Comparison of ENCODE assay signal across 8 cellular contexts in genomic region chr7:103148131-103148993, GRCh38. TPM values are rescaled to one million over a fixed set of nuclear protein-coding genes. Genes with fewer than 3 reads are reported as not detected.
DNase-seq lines count a peak whose midpoint lies in the region; ATAC-seq and TF ChIP-seq lines count a peak whose summit lies in the region.

No MANE protein-coding gene starts in this region.

- H3K27ac Mint-ChIP-seq in activated naive CD8-positive, alpha-beta T cell treated with anti-CD3 and anti-CD28 coated beads, Interleukin-2, amount 10 ng/mL, durations not matched to agents 7 days and 5 days: peak overlapping the region; percentile 97

- peaks cover 6% of the 10 kb centered on the region for H3K4me1 ChIP-seq in thymus (ENCODE audit: control insufficient read depth, insufficient read depth, low read length)

- H3K4me3 Mint-ChIP-seq in activated naive CD8-positive, alpha-beta T cell treated with anti-CD3 and anti-CD28 coated beads, Interleukin-2, amount 10 ng/mL, durations not matched to agents 7 days and 5 days: peak overlapping the region; percentile 93

- WGBS in thymus: 6% methylated on average over 13 of the region's 13 CpGs

- peaks cover 5% of the 10 kb centered on the region for H3K36me3 Mint-ChIP-seq in activated naive CD8-positive, alpha-beta T cell treated with anti-CD3 and anti-CD28 coated beads, Interleukin-2, amount 10 ng/mL, durations not matched to agents 7 days and 5 days

- DNase-seq in AG10803 (ENCODE audit: low read depth) (no peak), kidney epithelial cell (ENCODE audit: low read depth) (no peak), amygdala (lab: John Stamatoyannopoulos, UW) (no peak), cerebellar cortex (ENCODE audit: low spot score) (no peak)
- no peak for DNase-seq in activated naive CD8-positive, alpha-beta T cell treated with anti-CD3 and anti-CD28 coated beads, Interleukin-2, amount 10 ng/mL, durations not matched to agents 7 days and 5 days

- peak overlapping the region; percentile 95 for H3K27ac ChIP-seq in thymus (ENCODE audit: low read depth)

- H3K36me3 ChIP-seq in kidney epithelial cell (ENCODE audit: control insufficient read depth, insufficient read depth, low read length): no peaks in the 10 kb centered on the region
- no peaks in the 10 kb centered on the region for H3K36me3 ChIP-seq in thymus (ENCODE audit: control insufficient read depth, insufficient read depth)

- ATAC-seq in HG02642 (IDR thresholded peaks at IDR 0.05; ENCODE audit: poor library complexity, unreplicated experiment) (peak; percentile 3), GM18517 (IDR thresholded peaks at IDR 0.05; ENCODE audit: unreplicated experiment) (no peak)
- no peak for ATAC-seq in activated naive CD8-positive, alpha-beta T cell treated with anti-CD3 and anti-CD28 coated beads, Interleukin-2, amount 10 ng/mL, durations not matched to agents 7 days and 5 days (ENCODE audit: low read depth)

- no peaks in the 10 kb centered on the region for H3K9me3 ChIP-seq in thymus (ENCODE audit: control insufficient read depth)

- no peaks in the 10 kb centered on the region for H3K27me3 Mint-ChIP-seq in activated naive CD8-positive, alpha-beta T cell treated with anti-CD3 and anti-CD28 coated beads, Interleukin-2, amount 10 ng/mL, durations not matched to agents 7 days and 5 days

- no peak for TF ChIP-seq CTCF in AG10803 (conservative IDR thresholded peaks at IDR 0.05; ENCODE audit: low read length)
- TF ChIP-seq CTCF in kidney epithelial cell (IDR thresholded peaks at IDR 0.05; ENCODE audit: insufficient read depth, low read length, poor library complexity, severe bottlenecking): no peak

- H3K9me3 Mint-ChIP-seq in activated naive CD8-positive, alpha-beta T cell treated with anti-CD3 and anti-CD28 coated beads, Interleukin-2, amount 10 ng/mL, durations not matched to agents 7 days and 5 days: peaks cover 1% of the 10 kb centered on the region

- H3K27me3 ChIP-seq in kidney epithelial cell (ENCODE audit: control insufficient read depth, insufficient read depth, low read length) (no peaks in the 10 kb centered on the region), thymus (ENCODE audit: control insufficient read depth, insufficient read depth) (no peaks in the 10 kb centered on the region)

- POLR2A ChIA-PET in activated naive CD8-positive, alpha-beta T cell treated with anti-CD3 and anti-CD28 coated beads, Interleukin-2, amount 10 ng/mL, durations not matched to agents 7 days and 5 days (lab: Charles Lee): interaction anchor here (0.6 to 1.8 kb wide), 3 partner anchors 52 to 575 kb away, joined by 3 to 8 read pairs (median 6); partner anchors contain the start of genes ARMC10 and FBXL13

- H3K4me3 ChIP-seq in AG10803 (ENCODE audit: low read length) (peak overlapping the region; percentile 86), kidney epithelial cell (ENCODE audit: low read depth, low read length) (peak overlapping the region; percentile 82), thymus (ENCODE audit: low read length) (peak overlapping the region; percentile 96)

- H3K4me1 Mint-ChIP-seq in activated naive CD8-positive, alpha-beta T cell treated with anti-CD3 and anti-CD28 coated beads, Interleukin-2, amount 10 ng/mL, durations not matched to agents 7 days and 5 days: peaks cover 32% of the 10 kb centered on the region

RNA-seq across cellular contexts. Expression of gene NAPEPLD, which starts 0.5 kb away (rescaled TPM):
- total RNA-seq in activated naive CD8-positive, alpha-beta T cell treated with anti-CD3 and anti-CD28 coated beads, Interleukin-2, amount 10 ng/mL, durations not matched to agents 7 days and 5 days: 10 to 100 TPM in 1 of 2 experiments, 1 to 10 TPM in 1; 9.8 to 10.9 TPM
- total RNA-seq in kidney epithelial cell: 7.3 and 9.6 TPM in 2 replicates
- polyA plus RNA-seq in thymus: 7.4 TPM
